Comparison of ENCODE assay signal across 8 cellular contexts in the genomic region with DNA sequence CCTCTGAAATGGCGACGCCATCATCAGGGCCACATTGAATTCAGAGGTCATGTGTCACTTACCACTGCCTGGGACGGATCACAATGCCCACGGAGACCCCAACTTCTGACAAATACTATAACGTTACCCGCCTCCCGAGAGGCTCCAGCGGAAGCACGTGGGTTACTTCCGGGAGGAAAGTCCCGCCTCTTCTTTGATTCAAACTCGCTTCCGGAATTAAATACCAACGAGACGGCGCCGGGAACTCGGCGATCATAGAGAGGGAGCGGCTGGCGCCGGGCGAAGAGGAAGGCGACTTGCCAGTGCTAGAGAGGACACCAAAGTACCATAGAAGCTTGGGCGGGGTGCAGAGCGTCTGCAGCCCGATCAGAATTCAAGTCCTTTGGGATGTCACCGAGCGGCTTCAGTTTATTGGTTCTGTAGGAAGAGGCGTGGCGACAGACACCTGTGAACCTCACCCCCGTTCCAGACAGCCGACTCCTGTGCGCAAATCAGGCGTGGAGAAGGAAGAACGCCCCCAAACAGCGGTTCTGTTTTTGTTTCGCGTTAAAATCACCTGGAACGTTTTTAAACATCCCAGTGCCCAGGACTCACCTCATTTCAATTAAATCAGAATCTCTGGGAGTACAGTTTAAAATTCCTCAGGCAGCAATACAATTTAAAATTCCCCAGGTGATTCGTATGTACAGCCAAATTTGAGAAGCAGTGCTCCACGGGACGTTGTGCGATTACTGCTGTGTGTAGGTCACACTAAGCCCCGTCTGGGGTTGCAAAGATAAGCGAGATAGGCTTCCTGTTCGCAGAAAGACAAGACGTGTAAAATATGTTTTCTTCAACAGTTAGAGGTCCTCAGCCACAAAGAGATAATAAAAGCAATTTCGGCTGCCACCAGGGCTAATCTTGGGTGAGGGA. TPM values are rescaled to one million over a fixed set of nuclear protein-coding genes. Genes with fewer than 3 reads are reported as not detected.
DNase-seq lines count a peak whose midpoint lies in the region; ATAC-seq, FAIRE-seq and TF ChIP-seq lines count a peak whose summit lies in the region.

A gene with protein sequence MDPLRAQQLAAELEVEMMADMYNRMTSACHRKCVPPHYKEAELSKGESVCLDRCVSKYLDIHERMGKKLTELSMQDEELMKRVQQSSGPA (minus strand): TSS at position 159 of the 912 bp plus-strand sequence. CDS start 565 bp downstream, outside the sequence.

- H3K4me3 ChIP-seq in AG10803 (ENCODE audit: low read length), result peak within 1 kb of the TSS; percentile 95

- ATAC-seq in GM19043 (IDR thresholded peaks at IDR 0.05; ENCODE audit: low read depth, unreplicated experiment) (peak; percentile 98), HG03378 (IDR thresholded peaks at IDR 0.05; ENCODE audit: unreplicated experiment) (peak; percentile 98)

- FAIRE-seq in islet of Langerhans (lab: Jason Lieb, UNC), result peak; percentile 95

- DNase-seq in AG10803 (ENCODE audit: low read depth) (peak; percentile 96), NCI-H460 (ENCODE audit: extremely low read depth, low read depth) (peak; percentile 93), cerebellar nuclear complex (lab: John Stamatoyannopoulos, UW) (peak; percentile 95 to 98)
- peak; percentile 79 for DNase-seq in activated CD4-positive, CD25-positive, alpha-beta regulatory T cell treated with anti-CD3 and anti-CD28 coated beads, Interleukin-2, amount 50 U/mL, for 72 hours
- DNase-seq in stimulated activated CD4-positive, alpha-beta T cell treated with anti-CD3 and anti-CD28 coated beads, Interleukin-12 subunit alpha, Interleukin-12 subunit beta, amount 100 ng/mL, for 4 hours, result peak; percentile 85

- no peak; the same call in 1 of the 2 replicates for TF ChIP-seq CTCF in AG10803 (conservative IDR thresholded peaks at IDR 0.05; ENCODE audit: low read length)

RNA-seq across cellular contexts. Expression of the gene that starts here (rescaled TPM):
- 91.7 and 100 TPM in 2 replicates for total RNA-seq in NCI-H460 (2014; rRNA removed; shearing (Covaris generic))
- 59.7 and 116 TPM in 2 replicates for polyA plus RNA-seq in NCI-H460 (2014; cell fraction: nucleus; rRNA removed)

Comparison
In these comparisons a context has a peak if more than half of its experiments do, and no peak if none do; other contexts are left out.
1. Peak in every context shown above with its lines: DNase-seq, ATAC-seq and H3K4me3 ChIP-seq.